In the genomic region with DNA sequence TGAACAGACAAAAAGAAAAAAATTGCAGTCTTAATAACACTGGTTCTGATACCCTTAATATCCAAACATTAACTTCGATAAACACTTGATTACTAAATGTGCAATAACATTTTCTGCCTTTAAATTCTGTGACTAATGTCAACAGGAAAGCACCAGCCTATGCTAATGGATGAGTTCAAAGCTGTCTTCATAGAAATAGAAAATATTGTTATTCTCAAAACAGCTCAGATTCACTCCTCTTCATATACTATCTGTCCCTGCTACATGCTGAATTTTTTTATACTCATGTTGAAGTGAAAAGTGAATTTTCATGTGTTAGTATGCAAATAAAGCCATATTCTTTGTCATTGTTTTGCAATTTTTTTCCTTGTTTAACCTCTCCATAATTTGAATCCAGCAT, we compare ENCODE assay signal across 37 cellular contexts. TPM values are rescaled to one million over a fixed set of nuclear protein-coding genes. Genes with fewer than 3 reads are reported as not detected.
"Had no signal": no experiment of that assay in that cellular context is flagged by ENCODE, and none has a peak within 500 bp of the region (broad histone marks: within the 10 kb centered on the region; RNA-seq: fewer than 3 reads in every experiment).

No MANE protein-coding gene starts in this region.

- DNase-seq: Karpas-422, Kasumi-1, KBM-7, KG1, MG63, MM.1S, MV-4-11, NCI-H1048, NCI-H1092, NCI-H1092 treated with DMSO at 0.1 percent for 48 hours, NCI-H1105, NCI-H1105 treated with DMSO at 0.1 percent for 48 hours, NCI-H1417, NCI-H1417 treated with DMSO at 0.1 percent for 48 hours, NCI-H1436, NCI-H1436 treated with DMSO at 0.1 percent for 48 hours, NCI-H146, NCI-H1694, NCI-H1694 treated with DMSO at 0.1 percent for 48 hours, NCI-H187, NCI-H187 treated with DMSO at 0.1 percent for 48 hours, NCI-H1930, NCI-H2029, NCI-H2029 treated with DMSO at 0.1 percent for 48 hours, NCI-H2081, NCI-H2081 treated with DMSO at 0.1 percent for 48 hours, NCI-H2107, NCI-H2171, NCI-H2171 treated with DMSO at 0.1 percent for 48 hours, NCI-H2227 treated with DMSO at 0.1 percent for 48 hours, NCI-H226, NCI-H345, NCI-H446, NCI-H446 treated with DMSO at 0.1 percent for 48 hours had no signal

RNA-seq across cellular contexts. Expression of a gene that starts 13.9 kb away (rescaled TPM):
- total RNA-seq: M059J, MCF 10A, NCI-H460 had no signal

RNA-seq across cellular contexts. Expression of a gene that starts 16.2 kb away (rescaled TPM):
- total RNA-seq: M059J had no signal

RNA-seq across cellular contexts. Expression of a gene that starts 56.2 kb away (rescaled TPM):
- total RNA-seq: M059J had no signal
